In genomic region chr12:53005986-53006809, GRCh38 we compare ENCODE assay signal across 8 cellular contexts. TPM values are rescaled to one million over a fixed set of nuclear protein-coding genes. Genes with fewer than 3 reads are reported as not detected.
A peak's percentile ranks its signal among the peaks of the same experiment; 100 is the strongest.
DNase-seq lines count a peak whose midpoint lies in the region; ATAC-seq, FAIRE-seq and TF ChIP-seq lines count a peak whose summit lies in the region.

A gene with protein sequence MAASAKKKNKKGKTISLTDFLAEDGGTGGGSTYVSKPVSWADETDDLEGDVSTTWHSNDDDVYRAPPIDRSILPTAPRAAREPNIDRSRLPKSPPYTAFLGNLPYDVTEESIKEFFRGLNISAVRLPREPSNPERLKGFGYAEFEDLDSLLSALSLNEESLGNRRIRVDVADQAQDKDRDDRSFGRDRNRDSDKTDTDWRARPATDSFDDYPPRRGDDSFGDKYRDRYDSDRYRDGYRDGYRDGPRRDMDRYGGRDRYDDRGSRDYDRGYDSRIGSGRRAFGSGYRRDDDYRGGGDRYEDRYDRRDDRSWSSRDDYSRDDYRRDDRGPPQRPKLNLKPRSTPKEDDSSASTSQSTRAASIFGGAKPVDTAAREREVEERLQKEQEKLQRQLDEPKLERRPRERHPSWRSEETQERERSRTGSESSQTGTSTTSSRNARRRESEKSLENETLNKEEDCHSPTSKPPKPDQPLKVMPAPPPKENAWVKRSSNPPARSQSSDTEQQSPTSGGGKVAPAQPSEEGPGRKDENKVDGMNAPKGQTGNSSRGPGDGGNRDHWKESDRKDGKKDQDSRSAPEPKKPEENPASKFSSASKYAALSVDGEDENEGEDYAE (plus strand): TSS chr12:53006456. CDS start chr12:53006484, 28 bp downstream.

- H3K23ac ChIP-seq in H1 (ENCODE audit: insufficient read length) (no peak within 1 kb of the TSS), mesenchymal stem cell (ENCODE audit: low read length in 2 of 2) (peak within 1 kb of the TSS in 1 of 2 experiments; percentile 95)

- peak within 1 kb of the TSS; percentile 100 for H3K9ac ChIP-seq in NT2/D1 (ENCODE audit: insufficient read length, low read depth)
- H3K9ac ChIP-seq in H1 (replicated peaks in 1 of 4; ENCODE audit: extremely low read depth in 1 of 4, low read depth in 3 of 4, low read length in 3 of 4) = peak within 1 kb of the TSS; percentile 94 to 100 (median 98)
- H3K9ac ChIP-seq in mesenchymal stem cell (ENCODE audit: low read length) = peak within 1 kb of the TSS; percentile 100

- peaks cover 46% of the 10 kb centered on the region for H3K4me1 Mint-ChIP-seq in activated CD8-positive, alpha-beta memory T cell treated with anti-CD3 and anti-CD28 coated beads, Interleukin-2, amount 10 ng/mL, durations not matched to agents 7 days and 5 days

- no peaks in the 10 kb centered on the region for H3K9me3 Mint-ChIP-seq in activated CD8-positive, alpha-beta memory T cell treated with anti-CD3 and anti-CD28 coated beads, Interleukin-2, amount 10 ng/mL, durations not matched to agents 7 days and 5 days (ENCODE audit: low read depth)

- no peak for FAIRE-seq in H1 (lab: Jason Lieb, UNC)

- TF ChIP-seq RAD21 in H1 (IDR thresholded peaks at IDR 0.05 in 1 of 2, conservative IDR thresholded peaks at IDR 0.05 in 1 of 2; ENCODE audit: low read depth in 2 of 2, low read length in 2 of 2) = no peak

- H3K27ac ChIP-seq in H1 (ENCODE audit: low read depth, low read length) = peak within 1 kb of the TSS; percentile 98
- peak within 1 kb of the TSS; percentile 95 for H3K27ac ChIP-seq in mesenchymal stem cell (ENCODE audit: low read length, poor library complexity, severe bottlenecking)

- POLR2A ChIA-PET in H1 (lab: Charles Lee; ENCODE audit: partially characterized antibody) = interaction anchor here (0.6 to 15.4 kb wide), 40 partner anchors 11 to 984 kb away, joined by 3 to 711 read pairs (median 4); partner anchors contain the start of genes CSAD, IGFBP6, KRT18 and KRT8

- peak within 1 kb of the TSS; percentile 71 to 79 for H3K4me2 ChIP-seq in H1 (ENCODE audit: insufficient read depth in 1 of 2, low read depth in 2 of 2, low read length in 2 of 2)
- peak within 1 kb of the TSS; percentile 94 for H3K4me2 ChIP-seq in mesenchymal stem cell (ENCODE audit: low read length, poor library complexity, severe bottlenecking)

- H4K91ac ChIP-seq in H1 (replicated peaks; ENCODE audit: insufficient read length, low read length) (peak within 1 kb of the TSS; percentile 100), mesenchymal stem cell (ENCODE audit: low read length) (peak within 1 kb of the TSS; percentile 96)

- H3K4ac ChIP-seq in H1 (replicated peaks; ENCODE audit: insufficient read length, low read depth, low read length) (peak within 1 kb of the TSS; percentile 100), mesenchymal stem cell (ENCODE audit: low read depth in 1 of 2, low read length in 2 of 2) (peak within 1 kb of the TSS; percentile 97 to 98)

- peak in 1 of 3 experiments; percentile 1; a peak in 1 of 4 replicates for TF ChIP-seq CTCF in H1 (IDR thresholded peaks at IDR 0.05; ENCODE audit: control extremely low read depth in 1 of 3, insufficient read depth in 1 of 3, low read depth in 1 of 3, low read length in 3 of 3)

- H3K18ac ChIP-seq in H1 (ENCODE audit: extremely low read depth, low read length) = peak within 1 kb of the TSS; percentile 100
- H3K18ac ChIP-seq in mesenchymal stem cell (ENCODE audit: low read depth in 1 of 2, low read length in 2 of 2) = peak within 1 kb of the TSS; percentile 98 to 100

- peak within 1 kb of the TSS; percentile 2 for H3K14ac ChIP-seq in H1 (ENCODE audit: insufficient read length)
- peak within 1 kb of the TSS in 1 of 2 experiments; percentile 100 for H3K14ac ChIP-seq in mesenchymal stem cell (ENCODE audit: low read length in 2 of 2)

- no peak within 1 kb of the TSS for H2AFZ ChIP-seq in H1 (ENCODE audit: low read length)
- H2AFZ ChIP-seq in mesenchymal stem cell (ENCODE audit: low read depth, low read length) = peak within 1 kb of the TSS; percentile 46

- H2AK5ac ChIP-seq in H1 (ENCODE audit: low read depth, low read length) (peak within 1 kb of the TSS; percentile 99), mesenchymal stem cell (ENCODE audit: low read length, severe bottlenecking) (peak within 1 kb of the TSS; percentile 99)

- peak within 1 kb of the TSS; percentile 99 for H4K8ac ChIP-seq in H1 (ENCODE audit: extremely low read depth, insufficient read depth, low read length)
- H4K8ac ChIP-seq in mesenchymal stem cell (ENCODE audit: low read length) = peak within 1 kb of the TSS; percentile 95

- H3K9me3 ChIP-seq in NT2/D1 (ENCODE audit: insufficient read depth, low read length) = no peaks in the 10 kb centered on the region
- no peaks in the 10 kb centered on the region for H3K9me3 ChIP-seq in H1 (ENCODE audit: insufficient read depth in 2 of 2, low read depth in 1 of 2, low read length in 1 of 2)
- H3K9me3 ChIP-seq in mesenchymal stem cell (ENCODE audit: control insufficient read depth, low read length) = no peaks in the 10 kb centered on the region

- peak within 1 kb of the TSS; percentile 96 for H2BK120ac ChIP-seq in H1 (replicated peaks; ENCODE audit: low read depth, low read length)
- peak within 1 kb of the TSS; percentile 79 for H2BK120ac ChIP-seq in mesenchymal stem cell (ENCODE audit: low read depth, low read length)

- DNase-seq in COR-L47 (lab: John Stamatoyannopoulos, UW) = peak; percentile 100
- DNase-seq in HUDEP-2 (lab: John Stamatoyannopoulos, UW; ENCODE audit: unreplicated experiment in 76 of 76) = peak; percentile 46 to 99 (median 99)
- DNase-seq in NT2/D1 (ENCODE audit: low read depth, low spot score) = peak; percentile 100
- DNase-seq in activated CD8-positive, alpha-beta memory T cell treated with anti-CD3 and anti-CD28 coated beads, Interleukin-2, amount 10 ng/mL, durations not matched to agents 7 days and 5 days = peak; percentile 100
- DNase-seq in H1 (ENCODE audit: low read depth in 1 of 2, low spot score in 2 of 2) = peak; percentile 97 to 100
- peak; percentile 100 for DNase-seq in mesenchymal stem cell
- peak; percentile 99 for DNase-seq in stimulated activated CD8-positive, alpha-beta memory T cell treated with anti-CD3 and anti-CD28 coated beads, Interleukin-12 subunit alpha, Interleukin-12 subunit beta, amount 100 ng/mL, for 4 hours (ENCODE audit: low read depth)

- H2BK12ac ChIP-seq in H1 (ENCODE audit: low read depth, low read length) (peak within 1 kb of the TSS; percentile 98; the same call in 1 of the 2 replicates), mesenchymal stem cell (ENCODE audit: low read length in 2 of 2) (peak within 1 kb of the TSS; percentile 89 to 92)

- H3K23me2 ChIP-seq in H1 (ENCODE audit: low read depth, low read length) = peaks cover 10% of the 10 kb centered on the region; the same call in 1 of the 2 replicates

- H3K79me1 ChIP-seq in H1 (ENCODE audit: low read depth, low read length) = no peaks in the 10 kb centered on the region
- H3K79me1 ChIP-seq in mesenchymal stem cell (replicated peaks; ENCODE audit: low read length, poor library complexity, severe bottlenecking) = peaks cover 3% of the 10 kb centered on the region

- no peak within 1 kb of the TSS for H2BK20ac ChIP-seq in H1 (ENCODE audit: low read length)

- TF ChIP-seq POLR2A in H1 (IDR thresholded peaks at IDR 0.05; ENCODE audit: control extremely low read depth in 1 of 2, low read depth in 2 of 2, low read length in 2 of 2) = peak; percentile 58 to 95

- H3K27me3 ChIP-seq in NT2/D1 (ENCODE audit: insufficient read depth, insufficient read length) (no peaks in the 10 kb centered on the region), H1 (replicated peaks in 1 of 4; ENCODE audit: control insufficient read depth in 3 of 4, extremely low read depth in 1 of 4, insufficient read depth in 3 of 4, low read length in 3 of 4) (no peaks in the 10 kb centered on the region), mesenchymal stem cell (ENCODE audit: control insufficient read depth in 1 of 2, insufficient read depth in 1 of 2, low read length in 2 of 2) (no peaks in the 10 kb centered on the region)

- peak within 1 kb of the TSS; percentile 92 for H4K5ac ChIP-seq in H1 (ENCODE audit: insufficient read length, low read depth, low read length)

- CTCF ChIA-PET in activated CD8-positive, alpha-beta memory T cell treated with anti-CD3 and anti-CD28 coated beads, Interleukin-2, amount 10 ng/mL, durations not matched to agents 7 days and 5 days (lab: Charles Lee) = interaction anchor here (0.6 to 2.4 kb wide), 12 partner anchors 9 to 1210 kb away, joined by 3 to 11 read pairs (median 4); partner anchors contain the start of gene SP1
- CTCF ChIA-PET in H1 (lab: Charles Lee; ENCODE audit: partially characterized antibody) = interaction anchor here (0.7 to 1.5 kb wide), 5 partner anchors 9 to 206 kb away, joined by 3 to 6 read pairs (median 3); no protein-coding TSS in a partner anchor

- peaks cover 41% of the 10 kb centered on the region for H3K36me3 ChIP-seq in NT2/D1 (ENCODE audit: insufficient read depth, insufficient read length, low read length)
- peaks cover 0 to 25% (median 1%) of the 10 kb centered on the region in 4 experiments; a peak in 3 of 8 replicates for H3K36me3 ChIP-seq in H1 (ENCODE audit: control insufficient read depth in 2 of 4, insufficient read depth in 4 of 4, low read length in 3 of 4)
- peaks cover 6 to 28% of the 10 kb centered on the region in 2 experiments for H3K36me3 ChIP-seq in mesenchymal stem cell (ENCODE audit: control insufficient read depth in 1 of 2, insufficient read depth in 2 of 2, low read depth in 1 of 2, low read length in 2 of 2)

- peak within 1 kb of the TSS; percentile 83 for H3K4me3 Mint-ChIP-seq in activated CD8-positive, alpha-beta memory T cell treated with anti-CD3 and anti-CD28 coated beads, Interleukin-2, amount 10 ng/mL, durations not matched to agents 7 days and 5 days

- peak; percentile 95 for ATAC-seq in GM21381 (IDR thresholded peaks at IDR 0.05; ENCODE audit: unreplicated experiment)
- peak; percentile 96 for ATAC-seq in activated CD8-positive, alpha-beta memory T cell treated with anti-CD3 and anti-CD28 coated beads, Interleukin-2, amount 10 ng/mL, durations not matched to agents 7 days and 5 days

- 2% methylated on average over 61 of the region's 64 CpGs; no CpG with 5 or more reads in 1 of the 2 experiments for WGBS in H1 (ENCODE audit: extremely low coverage in 1 of 2, insufficient coverage in 1 of 2, insufficient read length in 1 of 2, insufficient replicate concordance in 2 of 2, low coverage in 1 of 2, low lambda C conversion rate in 2 of 2, missing lambda C conversion rate in 1 of 2), 2 experiments
- WGBS in mesenchymal stem cell = under 1% methylated on average over 61 of the region's 64 CpGs

- no peak for TF ChIP-seq EP300 in H1 (IDR thresholded peaks at IDR 0.05; ENCODE audit: borderline replicate concordance in 1 of 2, low read depth in 2 of 2, low read length in 2 of 2)

- H3K36me3 Mint-ChIP-seq in activated CD8-positive, alpha-beta memory T cell treated with anti-CD3 and anti-CD28 coated beads, Interleukin-2, amount 10 ng/mL, durations not matched to agents 7 days and 5 days = peaks cover 31% of the 10 kb centered on the region

- H3K4me1 ChIP-seq in NT2/D1 (ENCODE audit: insufficient read depth, insufficient read length) = peaks cover 6% of the 10 kb centered on the region
- peaks cover 0 to 12% (median 6%) of the 10 kb centered on the region in 4 experiments; a peak in 4 of 7 replicates for H3K4me1 ChIP-seq in H1 (replicated peaks in 1 of 4; ENCODE audit: control insufficient read depth in 3 of 4, insufficient read depth in 4 of 4, low read length in 3 of 4)
- H3K4me1 ChIP-seq in mesenchymal stem cell (ENCODE audit: control insufficient read depth, insufficient read depth, low read depth, low read length) = peaks cover 8% of the 10 kb centered on the region

- H3K27ac Mint-ChIP-seq in activated CD8-positive, alpha-beta memory T cell treated with anti-CD3 and anti-CD28 coated beads, Interleukin-2, amount 10 ng/mL, durations not matched to agents 7 days and 5 days = peak within 1 kb of the TSS; percentile 95

- peak within 1 kb of the TSS; percentile 90 for H3K56ac ChIP-seq in H1 (replicated peaks; ENCODE audit: insufficient read length, low read depth, low read length)

- H2BK15ac ChIP-seq in H1 (ENCODE audit: low read length) (peak within 1 kb of the TSS; percentile 99), mesenchymal stem cell (ENCODE audit: low read depth, poor library complexity, severe bottlenecking) (peak within 1 kb of the TSS; percentile 77)

- H2BK5ac ChIP-seq in H1 (ENCODE audit: low read depth, low read length) (peak within 1 kb of the TSS; percentile 100), mesenchymal stem cell (ENCODE audit: low read depth, low read length, poor library complexity, severe bottlenecking) (peak within 1 kb of the TSS; percentile 87)

- peak within 1 kb of the TSS; percentile 99 for H3K4me3 ChIP-seq in NT2/D1 (ENCODE audit: insufficient read length, low read depth)
- peak within 1 kb of the TSS; percentile 73 to 93 (median 88) for H3K4me3 ChIP-seq in H1 (ENCODE audit: extremely low read depth in 1 of 4, insufficient read depth in 2 of 4, low read depth in 3 of 4, low read length in 4 of 4)
- peak within 1 kb of the TSS; percentile 99 to 100 for H3K4me3 ChIP-seq in mesenchymal stem cell (ENCODE audit: insufficient read depth in 1 of 2, low read depth in 1 of 2, low read length in 2 of 2)

- H3K27me3 Mint-ChIP-seq in activated CD8-positive, alpha-beta memory T cell treated with anti-CD3 and anti-CD28 coated beads, Interleukin-2, amount 10 ng/mL, durations not matched to agents 7 days and 5 days = no peaks in the 10 kb centered on the region

- peaks cover 41 to 51% of the 10 kb centered on the region in 2 experiments for H3K79me2 ChIP-seq in H1 (ENCODE audit: control insufficient read depth in 1 of 2, insufficient read depth in 2 of 2, low read length in 2 of 2)

- peaks cover 8 to 14% of the 10 kb centered on the region in 2 experiments for H4K20me1 ChIP-seq in H1 (replicated peaks in 1 of 2; ENCODE audit: control insufficient read depth in 1 of 2, insufficient read depth in 2 of 2, low read length in 2 of 2)

RNA-seq across cellular contexts. Expression of the gene that starts here (rescaled TPM):
- 100 to 1,000 TPM; 264 to 382 TPM for total RNA-seq in activated CD8-positive, alpha-beta memory T cell treated with anti-CD3 and anti-CD28 coated beads, Interleukin-2, amount 10 ng/mL, durations not matched to agents 7 days and 5 days
- 811 and 816 TPM in 2 replicates for total RNA-seq in H1 (2021; fragmentation: NEBNext Ultra II Directional; extraction: Animal tissue kit (Norgen Biotek cat#: 25700))
- 269 and 307 TPM in 2 replicates for polyA plus RNA-seq in H1 (2011; rRNA removed)
- polyA plus RNA-seq in H1 (2011; cell fraction: cytosol; rRNA removed) = 530 TPM
- 680 TPM for polyA plus RNA-seq in H1 (2011; cell fraction: nucleus; rRNA removed)
- 514 to 624 TPM (median 554 TPM) in 4 replicates for polyA plus RNA-seq in H1 (2012, experiment 1 of 2)
- polyA plus RNA-seq in H1 (2012, experiment 2 of 2) = 45.7 TPM
- 453 TPM for polyA plus RNA-seq in H1 (2013, experiment 1 of 2)
- polyA plus RNA-seq in H1 (2013, experiment 2 of 2) = 431 TPM
- polyA minus RNA-seq in H1 (2011; rRNA and poly(A)+ RNA removed) = 939 and 1,134 TPM in 2 replicates
- polyA minus RNA-seq in H1 (2011; cell fraction: cytosol; rRNA and poly(A)+ RNA removed) = 559 TPM
- 516 TPM for polyA minus RNA-seq in H1 (2011; cell fraction: nucleus; rRNA and poly(A)+ RNA removed)
- 387 TPM for polyA plus RNA-seq in mesenchymal stem cell (2013, experiment 1 of 2)
- polyA plus RNA-seq in mesenchymal stem cell (2013, experiment 2 of 2) = 364 TPM

Comparison
In these comparisons a context has a peak if more than half of its experiments do, and no peak if none do; other contexts are left out.
1. Peak in every context shown above with its lines: DNase-seq, ATAC-seq, H3K4me3 ChIP-seq and H3K27ac ChIP-seq.